Comparison of ENCODE assay signal across 1 cellular context in genomic region chr7:141609566-141609965, GRCh38.
TF ChIP-seq lines count a peak whose summit lies in the region.

No MANE protein-coding gene starts in this region.

TF ChIP-seq in H1, 55 proteins besides CTCF, POLR2A, EP300 and RAD21:
- TF ChIP-seq JUN (IDR thresholded peaks at IDR 0.05; ENCODE audit: low read depth, low read length) = no peak
- TF ChIP-seq CHD1 (IDR thresholded peaks at IDR 0.05; ENCODE audit: low read depth, low read length) = no peak
- no peak for TF ChIP-seq RNF2 (IDR thresholded peaks at IDR 0.05; ENCODE audit: borderline replicate concordance, low read depth, low read length, missing control alignments, poor library complexity, severe bottlenecking)
- TF ChIP-seq GABPA (IDR thresholded peaks at IDR 0.05; ENCODE audit: borderline replicate concordance, insufficient read depth, low read length) = no peak
- TF ChIP-seq CEBPB (IDR thresholded peaks at IDR 0.05; ENCODE audit: low read depth, low read length) = no peak
- no peak for TF ChIP-seq SP2 (IDR thresholded peaks at IDR 0.05; ENCODE audit: low read length)
- TF ChIP-seq CBX5 (IDR thresholded peaks at IDR 0.05; ENCODE audit: low read depth, low read length) = no peak
- TF ChIP-seq NRF1 (IDR thresholded peaks at IDR 0.05; ENCODE audit: low read depth, low read length) = no peak
- TF ChIP-seq ASH2L (IDR thresholded peaks at IDR 0.05; ENCODE audit: low read length) = no peak
- no peak for TF ChIP-seq TCF12 (IDR thresholded peaks at IDR 0.05; ENCODE audit: low read depth, low read length)
